10 cellular contexts compared by ENCODE assay signal in the genomic region with DNA sequence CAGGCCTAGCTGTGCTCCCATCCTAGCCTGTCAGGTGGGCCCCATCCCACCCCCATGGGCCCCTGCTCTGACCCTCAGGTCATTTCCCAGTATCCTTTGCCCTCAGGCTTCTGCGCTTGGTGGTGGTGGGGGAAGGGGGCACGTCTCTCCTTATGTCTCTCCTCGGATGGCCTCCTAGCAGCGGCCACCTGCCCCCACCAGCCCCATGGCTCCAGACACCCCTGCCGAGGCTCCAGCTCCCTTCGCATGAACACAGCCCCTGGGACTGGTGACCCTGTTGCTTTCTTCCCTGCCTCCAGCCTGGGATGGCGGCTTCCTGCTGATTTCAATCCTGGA. TPM values are rescaled to one million over a fixed set of nuclear protein-coding genes. Genes with fewer than 3 reads are reported as not detected.
DNase-seq lines count a peak whose midpoint lies in the region; ATAC-seq and TF ChIP-seq lines count a peak whose summit lies in the region.
"Not testable (repeated sequence)": the region's sequence is repeated elsewhere in the genome, so short reads cannot be mapped to it uniquely, and the experiment has no call there.
"Had no signal": no experiment of that assay in that cellular context is flagged by ENCODE, and none has a peak within 500 bp of the region (broad histone marks: within the 10 kb centered on the region; RNA-seq: fewer than 3 reads in every experiment).

No MANE protein-coding gene starts in this region.

- not testable (repeated sequence) for H3K4me1 ChIP-seq in DND-41 (ENCODE audit: insufficient read depth, low read length); upper lobe of right lung
- peaks cover 72% of the 10 kb centered on the region for H3K4me1 ChIP-seq in Karpas-422 (ENCODE audit: low read length)

- H3K27me3 Mint-ChIP-seq in natural killer cell (ENCODE audit: low read depth in 2 of 2) = not testable (repeated sequence)

- not testable (repeated sequence) for H3K9ac ChIP-seq in DND-41 (ENCODE audit: low read depth, low read length); SU-DHL-6 (ENCODE audit: low read length)
- H3K9ac ChIP-seq in Karpas-422 (ENCODE audit: low read length) = peak overlapping the region; percentile 43; the same call in 1 of the 2 replicates

- peak overlapping the region in 1 of 2 donors; percentile 72 for H3K27ac Mint-ChIP-seq in natural killer cell

- H3K4me3 ChIP-seq in DND-41 (ENCODE audit: low read depth in 1 of 2, low read length in 2 of 2); Karpas-422 (ENCODE audit: low read length); SU-DHL-6 (ENCODE audit: insufficient read depth, low read length, poor library complexity, severe bottlenecking); upper lobe of right lung: not testable (repeated sequence)

- not testable (repeated sequence) for H4K20me1 ChIP-seq in DND-41 (ENCODE audit: insufficient read depth, low read length); Karpas-422 (ENCODE audit: insufficient read depth, low read depth, low read length); SU-DHL-6 (ENCODE audit: low read depth, low read length)

- DNase-seq in DND-41, Karpas-422: not testable (repeated sequence)
- DNase-seq in natural killer cell = peak; percentile 12
- DNase-seq in upper lobe of right lung = peak; percentile 40

- not testable (repeated sequence) for H3K27ac ChIP-seq in DND-41 (ENCODE audit: low read length); upper lobe of right lung
- H3K27ac ChIP-seq in Karpas-422 (ENCODE audit: low read length) (peak overlapping the region; percentile 82), SU-DHL-6 (ENCODE audit: low read depth, low read length) (peak overlapping the region; percentile 89)

- intact Hi-C loops in natural killer cell (cut with micrococcal nuclease); upper lobe of right lung (cut with DNase I): not testable (repeated sequence)

- H3K79me2 ChIP-seq in DND-41 (ENCODE audit: insufficient read depth, low read length); Karpas-422 (ENCODE audit: low read length); SU-DHL-6 (ENCODE audit: insufficient read depth, low read length): not testable (repeated sequence)

- not testable (repeated sequence) for H3K4me3 Mint-ChIP-seq in natural killer cell

- not testable (repeated sequence) for H3K4me2 ChIP-seq in DND-41 (ENCODE audit: insufficient read depth, low read length); SU-DHL-6 (ENCODE audit: low read depth, low read length, poor library complexity, severe bottlenecking)
- H3K4me2 ChIP-seq in Karpas-422 (ENCODE audit: low read depth, low read length, poor library complexity, severe bottlenecking) = peak overlapping the region; percentile 40

- not testable (repeated sequence) for H2AFZ ChIP-seq in DND-41 (ENCODE audit: low read depth, low read length); Karpas-422 (ENCODE audit: low read length); SU-DHL-6 (ENCODE audit: low read depth, low read length, severe bottlenecking)

- H3K9me3 Mint-ChIP-seq in natural killer cell = not testable (repeated sequence)

- not testable (repeated sequence) for H3K36me3 ChIP-seq in DND-41 (ENCODE audit: insufficient read depth, low read length); Karpas-422 (ENCODE audit: insufficient read depth, low read length); SU-DHL-6 (ENCODE audit: low read length); upper lobe of right lung

- not testable (repeated sequence) for H3K27me3 ChIP-seq in DND-41 (ENCODE audit: insufficient read depth, low read length, poor library complexity); Karpas-422 (ENCODE audit: low read length); SU-DHL-6 (ENCODE audit: low read length); upper lobe of right lung

- ATAC-seq in DND-41 (ENCODE audit: insufficient read depth, low read depth) (0 out of 3 replicates have a peak, but pooled peaks have one; percentile 15), GM18907 (IDR thresholded peaks at IDR 0.05; ENCODE audit: unreplicated experiment) (peak; percentile 13), HG02642 (IDR thresholded peaks at IDR 0.05; ENCODE audit: poor library complexity, unreplicated experiment) (peak; percentile 12), esophagus mucosa (peak; percentile 15)
- ATAC-seq in natural killer cell, upper lobe of right lung: not testable (repeated sequence)

- H3K4me1 Mint-ChIP-seq in natural killer cell = peaks cover 13 to 20% of the 10 kb centered on the region in 2 donors

- H3K9me3 ChIP-seq in DND-41 (ENCODE audit: insufficient read depth, low read length, severe bottlenecking); Karpas-422 (ENCODE audit: low read length); SU-DHL-6 (ENCODE audit: insufficient read depth, low read length); upper lobe of right lung: not testable (repeated sequence)

- not testable (repeated sequence) for H3K9me2 ChIP-seq in Karpas-422 (replicated peaks; ENCODE audit: insufficient read depth, low read length); SU-DHL-6 (replicated peaks; ENCODE audit: insufficient read depth, low read length)

- TF ChIP-seq CTCF in DND-41 (IDR thresholded peaks at IDR 0.05; ENCODE audit: borderline replicate concordance, extremely low read depth, low read length, poor library complexity, severe bottlenecking); SU-DHL-6 (IDR thresholded peaks at IDR 0.05; ENCODE audit: insufficient read depth, low read length, poor library complexity, severe bottlenecking); natural killer cell (IDR thresholded peaks at IDR 0.05); upper lobe of right lung (IDR thresholded peaks at IDR 0.05): not testable (repeated sequence)

- H3K36me3 Mint-ChIP-seq in natural killer cell = not testable (repeated sequence)

- not testable (repeated sequence) for H3F3A ChIP-seq in SU-DHL-6 (ENCODE audit: insufficient read depth)

RNA-seq across cellular contexts. Expression of a gene that starts 27.3 kb away (rescaled TPM):
- 0.22 and 1.1 TPM in 2 replicates for total RNA-seq in Karpas-422 (2014; rRNA removed; shearing (Covaris generic); ENCODE audit: low replicate concordance)
- not detected for total RNA-seq in esophagus mucosa
- under 1 TPM in 1 of 3 donors, not detected in 2; 0.14 TPM for total RNA-seq in natural killer cell
- total RNA-seq in upper lobe of right lung = 2.5 TPM
- total RNA-seq: Calu3, HepG2 had no signal
